17 cellular contexts compared by ENCODE assay signal in genomic region chr10:129165770-129166169, GRCh38.
A peak's percentile ranks its signal among the peaks of the same experiment; 100 is the strongest.
DNase-seq lines count a peak whose midpoint lies in the region; ATAC-seq and TF ChIP-seq lines count a peak whose summit lies in the region.
"Had no signal": no experiment of that assay in that cellular context is flagged by ENCODE, and none has a peak within 500 bp of the region (broad histone marks: within the 10 kb centered on the region; RNA-seq: fewer than 3 reads in every experiment).

No MANE protein-coding gene starts in this region.

- H3K4me1 ChIP-seq in BLaER1 (peaks cover 16% of the 10 kb centered on the region), HEK293 (ENCODE audit: control insufficient read depth, insufficient read depth, low read length) (no peaks in the 10 kb centered on the region)
- H3K4me1 ChIP-seq: Caco-2 had no signal

- H3K9me3 ChIP-seq in BLaER1 (no peaks in the 10 kb centered on the region; the same call in 1 of the 2 replicates), HEK293 (ENCODE audit: control insufficient read depth, insufficient read depth, low read depth, low read length) (no peaks in the 10 kb centered on the region)
- H3K9me3 ChIP-seq: Caco-2 had no signal

- peaks cover 14% of the 10 kb centered on the region for H3K4me1 Mint-ChIP-seq in neural crest cell
- H3K4me1 Mint-ChIP-seq: B cell had no signal

- H3K27ac ChIP-seq in BLaER1 (no peak overlapping the region), HEK293 (ENCODE audit: extremely low read depth, low read depth, low read length) (no peak overlapping the region)
- H3K27ac ChIP-seq: C4-2B had no signal

- TF ChIP-seq CTCF in HEK293 (tag by site-specific recombination; IDR thresholded peaks at IDR 0.05): no peak
- no peak for TF ChIP-seq CTCF in neural crest cell (conservative IDR thresholded peaks at IDR 0.05)

- no peaks in the 10 kb centered on the region; the same call in 1 of the 2 replicates for H3K27me3 ChIP-seq in BLaER1

- no peaks in the 10 kb centered on the region for H3K9me3 Mint-ChIP-seq in neural crest cell
- H3K9me3 Mint-ChIP-seq: CD4-positive, alpha-beta T cell; CD8-positive, alpha-beta T cell had no signal

- CTCF ChIA-PET in HEK293 (lab: Yijun Ruan, JAX): interaction anchor here (0.6 kb wide), 1 partner anchor 18 kb away, joined by 3 read pairs; no protein-coding TSS in a partner anchor

- H3K4me3 ChIP-seq in BLaER1 (no peak overlapping the region), HEK293 (ENCODE audit: low read depth, low read length) (no peak overlapping the region)

- ATAC-seq in GM21390 (IDR thresholded peaks at IDR 0.05; ENCODE audit: unreplicated experiment) (no peak), HG03469 (IDR thresholded peaks at IDR 0.05; ENCODE audit: unreplicated experiment) (no peak), GM19455 (IDR thresholded peaks at IDR 0.05; ENCODE audit: unreplicated experiment) (no peak)
- ATAC-seq: CD8-positive, alpha-beta T cell had no signal

- H3K36me3 ChIP-seq in BLaER1 (no peaks in the 10 kb centered on the region), HEK293 (ENCODE audit: control insufficient read depth in 2 of 2, insufficient read depth in 1 of 2, low read length in 2 of 2) (no peaks in the 10 kb centered on the region)

- DNase-seq in neural crest cell (ENCODE audit: low read depth, low spot score) (no peak), cerebellar nuclear complex (lab: John Stamatoyannopoulos, UW) (no peak)
- DNase-seq: 8988T; AML-193; Caco-2; Calu3; CD4-positive, alpha-beta T cell; CD8-positive, alpha-beta T cell; DMS79 treated with DMSO at 0.1 percent for 48 hours; GF-D8 had no signal

- peak overlapping the region; percentile 36 for H3K27ac Mint-ChIP-seq in neural crest cell (ENCODE audit: unreplicated experiment)
- H3K27ac Mint-ChIP-seq: B cell; CD4-positive, alpha-beta T cell; CD8-positive, alpha-beta T cell had no signal

- no peak overlapping the region for H3K9ac ChIP-seq in BLaER1

- no peaks in the 10 kb centered on the region for H3K36me3 Mint-ChIP-seq in neural crest cell (ENCODE audit: low read depth)
- H3K36me3 Mint-ChIP-seq: CD8-positive, alpha-beta T cell had no signal

- POLR2A ChIA-PET in HEK293 (lab: Yijun Ruan, JAX): no interaction called here

- H3K27me3 Mint-ChIP-seq in neural crest cell (ENCODE audit: low read depth): no peaks in the 10 kb centered on the region
- H3K27me3 Mint-ChIP-seq: B cell had no signal

- no peak overlapping the region for H3K4me3 Mint-ChIP-seq in neural crest cell
- H3K4me3 Mint-ChIP-seq: B cell; CD4-positive, alpha-beta T cell; CD8-positive, alpha-beta T cell had no signal

- peak overlapping the region; percentile 26 for H3K4me2 ChIP-seq in BLaER1

- no peaks in the 10 kb centered on the region for H4K20me1 ChIP-seq in BLaER1

TF ChIP-seq in HEK293, 187 proteins besides CTCF, POLR2A, EP300 and RAD21:
- TF ChIP-seq PRDM6 (tag by site-specific recombination; IDR thresholded peaks at IDR 0.05): no peak
- no peak for TF ChIP-seq SP2 (tag by site-specific recombination; IDR thresholded peaks at IDR 0.05)
- peak; percentile 59; the same call in 1 of the 2 replicates for TF ChIP-seq ZNF366 (tag by site-specific recombination; conservative IDR thresholded peaks at IDR 0.05)
